In genomic region chr17:11176549-11176948, GRCh38 we compare ENCODE assay signal across 24 cellular contexts.
"Had no signal": no experiment of that assay in that cellular context is flagged by ENCODE, and none has a peak within 500 bp of the region (broad histone marks: within the 10 kb centered on the region; RNA-seq: fewer than 3 reads in every experiment).

No MANE protein-coding gene starts in this region.

- H3K27ac ChIP-seq: neural progenitor cell, ovary, parathyroid adenoma, psoas muscle, right lobe of liver, sigmoid colon, thoracic aorta, thyroid gland, tibial nerve, upper lobe of left lung, vagina had no signal

- H3K9me3 ChIP-seq: ovary, psoas muscle, right lobe of liver, sigmoid colon, stomach, thoracic aorta, thyroid gland, tibial nerve, upper lobe of left lung, vagina had no signal

- H3K4me1 ChIP-seq: neural progenitor cell, parathyroid adenoma, psoas muscle, right lobe of liver, sigmoid colon, tibial nerve, upper lobe of left lung, vagina had no signal

- H3K36me3 ChIP-seq: neural progenitor cell, ovary, right lobe of liver, sigmoid colon, stomach, thoracic aorta, thyroid gland, tibial nerve, upper lobe of left lung, vagina had no signal

- ATAC-seq: natural killer cell; psoas muscle; right lobe of liver; stimulated activated effector memory CD8-positive, alpha-beta T cell treated with anti-CD3 and anti-CD28 coated beads, Interleukin-12 subunit alpha, Interleukin-12 subunit beta, amount 100 ng/mL, for 72 hours; stimulated activated naive B cell treated with anti-CD40 and anti-IgM and Interleukin-4, amounts not matched to agents 10 μg/mL and 1 μg/mL and 100 μg/mL, for 72 hours had no signal

- H3K27me3 ChIP-seq: neural progenitor cell, ovary, right lobe of liver, sigmoid colon, stomach, thyroid gland, tibial nerve, upper lobe of left lung, vagina had no signal

- DNase-seq: natural killer cell; occipital lobe; ovary; posterior cingulate gyrus; psoas muscle; right lobe of liver; sigmoid colon; small intestine; stimulated activated CD4-positive, alpha-beta T cell treated with anti-CD3 and anti-CD28 coated beads, Interleukin-15, amount 100 ng/mL, for 24 hours; stimulated activated CD4-positive, alpha-beta T cell treated with anti-CD3 and anti-CD28 coated beads, Interleukin-2, amount 100 ng/mL, for 24 hours; stimulated activated CD4-positive, alpha-beta T cell treated with anti-CD3 and anti-CD28 coated beads, Interleukin-2, amount 100 ng/mL, for 48 hours; stimulated activated CD4-positive, alpha-beta T cell treated with anti-CD3 and anti-CD28 coated beads, Interleukin-4, amount 100 ng/mL, for 24 hours; stimulated activated naive B cell treated with anti-CD40 and anti-IgM and Interleukin-4, amounts not matched to agents 10 μg/mL and 1 μg/mL and 100 μg/mL, for 72 hours; stimulated activated naive CD4-positive, alpha-beta T cell treated with Interleukin-2 at 50 U/mL for 16 hours; stomach; thyroid gland; trophoblast cell; upper lobe of left lung had no signal

- H3K4me3 ChIP-seq: neural progenitor cell, ovary, psoas muscle, right lobe of liver, sigmoid colon, stomach, thoracic aorta, thyroid gland, tibial nerve, upper lobe of left lung, vagina had no signal
